In genomic region chr1:43451157-43451591, GRCh38 we compare ENCODE assay signal across 28 cellular contexts. TPM values are rescaled to one million over a fixed set of nuclear protein-coding genes. Genes with fewer than 3 reads are reported as not detected.
A peak's percentile ranks its signal among the peaks of the same experiment; 100 is the strongest.
DNase-seq lines count a peak whose midpoint lies in the region; ATAC-seq, FAIRE-seq and TF ChIP-seq lines count a peak whose summit lies in the region.
"Had no signal": no experiment of that assay in that cellular context is flagged by ENCODE, and none has a peak within 500 bp of the region (broad histone marks: within the 10 kb centered on the region; RNA-seq: fewer than 3 reads in every experiment).

No MANE protein-coding gene starts in this region.

- H3K27me3 ChIP-seq in naive thymus-derived CD4-positive, alpha-beta T cell (ENCODE audit: control insufficient read depth in 2 of 2, insufficient read depth in 2 of 2, low read length in 2 of 2) = no peaks in the 10 kb centered on the region
- H3K27me3 ChIP-seq in vagina = no peaks in the 10 kb centered on the region
- H3K27me3 ChIP-seq: BLaER1, neural progenitor cell, testis, uterus had no signal

- H3K4me3 Mint-ChIP-seq in activated naive CD4-positive, alpha-beta T cell treated with anti-CD3 and anti-CD28 coated beads, Interleukin-2, amount 10 ng/mL, durations not matched to agents 7 days and 5 days = no peak overlapping the region
- H3K4me3 Mint-ChIP-seq in activated T-helper 17 cell treated with anti-CD3 and anti-CD28 coated beads, Interleukin-2, amount 50 U/mL, for 72 hours = no peak overlapping the region
- peak overlapping the region in 3 of 10 donors; percentile 6 to 58 (median 27) for H3K4me3 Mint-ChIP-seq in naive thymus-derived CD4-positive, alpha-beta T cell
- H3K4me3 Mint-ChIP-seq: activated T-cell treated with anti-CD3 and anti-CD28 coated beads, Interleukin-2, amount 50 U/mL, for 24 hours; neural progenitor cell had no signal

- CTCF ChIA-PET in activated naive CD4-positive, alpha-beta T cell treated with anti-CD3 and anti-CD28 coated beads, Interleukin-2, amount 10 ng/mL, durations not matched to agents 7 days and 5 days (lab: Charles Lee) = no interaction called here
- CTCF ChIA-PET in naive thymus-derived CD4-positive, alpha-beta T cell (lab: Charles Lee) = interaction anchor here (0.6 kb wide), 1 partner anchor 223 kb away, joined by 4 read pairs; no protein-coding TSS in a partner anchor

- peaks cover 0 to 3% of the 10 kb centered on the region in 2 donors for H3K9me3 Mint-ChIP-seq in activated naive CD4-positive, alpha-beta T cell treated with anti-CD3 and anti-CD28 coated beads, Interleukin-2, amount 50 U/mL, for 72 hours
- H3K9me3 Mint-ChIP-seq in activated naive CD4-positive, alpha-beta T cell treated with anti-CD3 and anti-CD28 coated beads, Interleukin-2, amount 10 ng/mL, durations not matched to agents 7 days and 5 days = no peaks in the 10 kb centered on the region
- H3K9me3 Mint-ChIP-seq in activated T-helper 17 cell treated with anti-CD3 and anti-CD28 coated beads, Interleukin-2, amount 50 U/mL, for 72 hours = no peaks in the 10 kb centered on the region
- peaks cover 0 to 2% (median 0%) of the 10 kb centered on the region in 11 donors for H3K9me3 Mint-ChIP-seq in naive thymus-derived CD4-positive, alpha-beta T cell
- H3K9me3 Mint-ChIP-seq: activated T-cell treated with anti-CD3 and anti-CD28 coated beads, Interleukin-2, amount 50 U/mL, for 24 hours; neural progenitor cell had no signal

- no peak for ATAC-seq in activated naive CD4-positive, alpha-beta T cell treated with anti-CD3 and anti-CD28 coated beads, Interleukin-2, amount 50 U/mL, for 72 hours
- no peak for ATAC-seq in activated T-helper 17 cell treated with anti-CD3 and anti-CD28 coated beads, Interleukin-2, amount 50 U/mL, for 72 hours (replicated peaks)
- no peak for ATAC-seq in naive thymus-derived CD4-positive, alpha-beta T cell
- no peak for ATAC-seq in left cardiac atrium

- H3K4me3 ChIP-seq in naive thymus-derived CD4-positive, alpha-beta T cell (ENCODE audit: low read length) = no peak overlapping the region
- H3K4me3 ChIP-seq in vagina = no peak overlapping the region
- H3K4me3 ChIP-seq: BLaER1, neural progenitor cell, testis, uterus had no signal

- H3K27me3 Mint-ChIP-seq in activated naive CD4-positive, alpha-beta T cell treated with anti-CD3 and anti-CD28 coated beads, Interleukin-2, amount 10 ng/mL, durations not matched to agents 7 days and 5 days = peaks cover 10% of the 10 kb centered on the region
- H3K27me3 Mint-ChIP-seq in activated T-helper 17 cell treated with anti-CD3 and anti-CD28 coated beads, Interleukin-2, amount 50 U/mL, for 72 hours = no peaks in the 10 kb centered on the region
- peaks cover 0 to 9% (median under 1%) of the 10 kb centered on the region in 5 donors for H3K27me3 Mint-ChIP-seq in naive thymus-derived CD4-positive, alpha-beta T cell
- H3K27me3 Mint-ChIP-seq: progenitor cell of endocrine pancreas had no signal

- no peak for FAIRE-seq in RCC 7860 (lab: Jason Lieb, UNC)
- FAIRE-seq: A204.1, GM19239 had no signal

- intact Hi-C loops in naive thymus-derived CD4-positive, alpha-beta T cell (cut with micrococcal nuclease) = loop anchor here (5.0 kb wide), 2 partner anchors 84 to 494 kb away; partner anchors contain the start of genes ELOVL1 (in 2 of the 2) and SLC2A1 (in 1 of the 2)
- intact Hi-C loops in vagina (cut with DNase I) = loop anchor here (10.0 kb wide), 1 partner anchor 86 kb away; the partner anchor contains the start of gene ELOVL1
- intact Hi-C loops in left cardiac atrium (cut with DNase I) = no loop called here

- no peaks in the 10 kb centered on the region for H3K9me3 ChIP-seq in naive thymus-derived CD4-positive, alpha-beta T cell (ENCODE audit: control insufficient read depth in 2 of 3, low read length in 3 of 3)
- H3K9me3 ChIP-seq in vagina = no peaks in the 10 kb centered on the region
- H3K9me3 ChIP-seq: BLaER1, testis, uterus had no signal

- H3K4me1 Mint-ChIP-seq in activated naive CD4-positive, alpha-beta T cell treated with anti-CD3 and anti-CD28 coated beads, Interleukin-2, amount 10 ng/mL, durations not matched to agents 7 days and 5 days = peaks cover 23% of the 10 kb centered on the region
- H3K4me1 Mint-ChIP-seq in activated T-helper 17 cell treated with anti-CD3 and anti-CD28 coated beads, Interleukin-2, amount 50 U/mL, for 72 hours = peaks cover 22% of the 10 kb centered on the region
- peaks cover 9 to 27% (median 18%) of the 10 kb centered on the region in 7 donors for H3K4me1 Mint-ChIP-seq in naive thymus-derived CD4-positive, alpha-beta T cell

- no peak overlapping the region for H3K27ac ChIP-seq in naive thymus-derived CD4-positive, alpha-beta T cell (ENCODE audit: low read depth, low read length)
- H3K27ac ChIP-seq in vagina = no peak overlapping the region
- H3K27ac ChIP-seq: BLaER1, neural progenitor cell, testis, uterus had no signal

- H3K27ac Mint-ChIP-seq in activated naive CD4-positive, alpha-beta T cell treated with anti-CD3 and anti-CD28 coated beads, Interleukin-2, amount 50 U/mL, for 72 hours = peak overlapping the region; percentile 40 to 84
- H3K27ac Mint-ChIP-seq in activated naive CD4-positive, alpha-beta T cell treated with anti-CD3 and anti-CD28 coated beads, Interleukin-2, amount 10 ng/mL, durations not matched to agents 7 days and 5 days = no peak overlapping the region
- H3K27ac Mint-ChIP-seq in activated T-helper 17 cell treated with anti-CD3 and anti-CD28 coated beads, Interleukin-2, amount 50 U/mL, for 72 hours = peak overlapping the region; percentile 43
- peak overlapping the region in 5 of 9 donors; percentile 1 to 94 (median 48) for H3K27ac Mint-ChIP-seq in naive thymus-derived CD4-positive, alpha-beta T cell
- H3K27ac Mint-ChIP-seq: neural progenitor cell, progenitor cell of endocrine pancreas had no signal

- peaks cover 0 to 9% of the 10 kb centered on the region in 2 donors for H3K4me1 ChIP-seq in naive thymus-derived CD4-positive, alpha-beta T cell (ENCODE audit: control insufficient read depth in 2 of 2, insufficient read depth in 2 of 2, low read length in 2 of 2)
- H3K4me1 ChIP-seq in vagina = peaks cover 24% of the 10 kb centered on the region
- H3K4me1 ChIP-seq: uterus had no signal

- TF ChIP-seq POLR2A in vagina (IDR thresholded peaks at IDR 0.05) = no peak

- H3K36me3 Mint-ChIP-seq in activated naive CD4-positive, alpha-beta T cell treated with anti-CD3 and anti-CD28 coated beads, Interleukin-2, amount 50 U/mL, for 72 hours = peaks cover 17 to 19% of the 10 kb centered on the region in 2 donors
- peaks cover 33% of the 10 kb centered on the region for H3K36me3 Mint-ChIP-seq in activated naive CD4-positive, alpha-beta T cell treated with anti-CD3 and anti-CD28 coated beads, Interleukin-2, amount 10 ng/mL, durations not matched to agents 7 days and 5 days
- peaks cover 57% of the 10 kb centered on the region for H3K36me3 Mint-ChIP-seq in activated T-helper 17 cell treated with anti-CD3 and anti-CD28 coated beads, Interleukin-2, amount 50 U/mL, for 72 hours (ENCODE audit: low read depth)
- peaks cover 0 to 26% (median 3%) of the 10 kb centered on the region in 5 donors for H3K36me3 Mint-ChIP-seq in naive thymus-derived CD4-positive, alpha-beta T cell

- H3K36me3 ChIP-seq in naive thymus-derived CD4-positive, alpha-beta T cell (ENCODE audit: control insufficient read depth in 2 of 3, insufficient read depth in 3 of 3, low read length in 3 of 3) = peaks cover 0 to 48% (median 2%) of the 10 kb centered on the region in 3 experiments
- peaks cover 0 to 52% of the 10 kb centered on the region in 2 donors for H3K36me3 ChIP-seq in vagina
- H3K36me3 ChIP-seq: neural progenitor cell, uterus had no signal

- POLR2A ChIA-PET in naive thymus-derived CD4-positive, alpha-beta T cell (lab: Charles Lee) = interaction anchor here (0.7 kb wide), 1 partner anchor 291 kb away, joined by 3 read pairs; no protein-coding TSS in a partner anchor

- peak in 1 of 2 donors; percentile 43 for DNase-seq in activated naive CD4-positive, alpha-beta T cell treated with anti-CD3 and anti-CD28 coated beads, Interleukin-2, amount 50 U/mL, for 72 hours (ENCODE audit: low spot score in 2 of 2)
- DNase-seq in activated naive CD4-positive, alpha-beta T cell treated with anti-CD3 and anti-CD28 coated beads, Interleukin-2, amount 10 ng/mL, durations not matched to agents 7 days and 5 days = no peak
- DNase-seq in naive thymus-derived CD4-positive, alpha-beta T cell = peak in 1 of 9 donors; percentile 10
- DNase-seq in vagina (ENCODE audit: extremely low spot score in 2 of 2) (peak; percentile 84 to 86), RCC 7860 (ENCODE audit: low spot score) (no peak), left cardiac atrium (no peak)
- DNase-seq in NK-92 treated with Interleukin-12 subunit alpha and Interleukin-12 subunit beta, amount 100 ng/mL, for 24 hours (lab: John Stamatoyannopoulos, UW) = no peak
- DNase-seq: activated CD4-positive, alpha-beta T cell treated with anti-CD3 and anti-CD28 coated beads for 4 hours; activated gamma-delta T cell treated with Interleukin-2 at 50 U/mL for 16 hours; DMS79 treated with DMSO at 0.1 percent for 48 hours; GF-D8; H7; KG1; NCI-H1417; NCI-H2029 treated with DMSO at 0.1 percent for 48 hours; NCI-H2227 treated with DMSO at 0.1 percent for 48 hours; NCI-H69; RPMI8226; stimulated activated naive CD4-positive, alpha-beta T cell had no signal

- TF ChIP-seq CTCF in vagina (IDR thresholded peaks at IDR 0.05) = no peak

RNA-seq across cellular contexts. Expression of gene HYI, which starts 2.6 kb away (rescaled TPM):
- 10 to 100 TPM in 1 of 2 donors, 1 to 10 TPM in 1; 9.2 to 26.3 TPM for total RNA-seq in activated naive CD4-positive, alpha-beta T cell treated with anti-CD3 and anti-CD28 coated beads, Interleukin-2, amount 50 U/mL, for 72 hours
- total RNA-seq in activated T-helper 17 cell treated with anti-CD3 and anti-CD28 coated beads, Interleukin-2, amount 50 U/mL, for 72 hours = 10 to 100 TPM in 1 of 2 donors, 1 to 10 TPM in 1; 5.7 to 25.8 TPM
- 10 to 100 TPM; 15.8 to 29.3 (median 26.8) TPM for total RNA-seq in naive thymus-derived CD4-positive, alpha-beta T cell
- polyA plus RNA-seq in naive thymus-derived CD4-positive, alpha-beta T cell = 1 to 10 TPM; 4.4 to 5.6 TPM
- total RNA-seq in vagina (25.8 TPM), left cardiac atrium (10 to 100 TPM; 24.8 to 29.3 TPM)

Comparison
In these comparisons a context has a peak if more than half of its experiments do, and no peak if none do; other contexts are left out.
1. DNase-seq: peak in vagina (2 of 2); none in activated naive CD4-positive, alpha-beta T cell treated with anti-CD3 and anti-CD28 coated beads, Interleukin-2, amount 10 ng/mL, durations not matched to agents 7 days and 5 days (single experiment), RCC 7860 (single experiment), left cardiac atrium (single experiment) and NK-92 treated with Interleukin-12 subunit alpha and Interleukin-12 subunit beta, amount 100 ng/mL, for 24 hours (single experiment).
2. intact Hi-C loops: an anchor here in naive thymus-derived CD4-positive, alpha-beta T cell (5.0 kb wide) and vagina (10.0 kb wide); none called in left cardiac atrium.